ENCODE assay signal across 12 cellular contexts in genomic region chr20:50306478-50307423, GRCh38.
DNase-seq lines count a peak whose midpoint lies in the region; ATAC-seq and TF ChIP-seq lines count a peak whose summit lies in the region.
"Had no signal": no experiment of that assay in that cellular context is flagged by ENCODE, and none has a peak within 500 bp of the region (broad histone marks: within the 10 kb centered on the region; RNA-seq: fewer than 3 reads in every experiment).

No MANE protein-coding gene starts in this region.

- no peaks in the 10 kb centered on the region for H3K27me3 Mint-ChIP-seq in type B pancreatic cell

- ATAC-seq in HG03175 (IDR thresholded peaks at IDR 0.05; ENCODE audit: unreplicated experiment), result no peak

- peak overlapping the region; percentile 44 for H3K27ac Mint-ChIP-seq in type B pancreatic cell

- H3K4me3 ChIP-seq in adipocyte (ENCODE audit: low read length), result peak overlapping the region; percentile 2
- no peak overlapping the region for H3K4me3 ChIP-seq in esophagus (ENCODE audit: low read depth in 1 of 2, low read length in 2 of 2)
- H3K4me3 ChIP-seq in osteoblast (ENCODE audit: insufficient read depth, low read length), result no peak overlapping the region
- H3K4me3 ChIP-seq: lung had no signal

- H3K9me3 Mint-ChIP-seq in type B pancreatic cell, result no peaks in the 10 kb centered on the region

- H3K4me3 Mint-ChIP-seq in type B pancreatic cell, result no peak overlapping the region

- no peak for DNase-seq in adipocyte (ENCODE audit: low read depth)
- no peak for DNase-seq in osteoblast (ENCODE audit: insufficient read length, low spot score, missing footprints)
- no peak for DNase-seq in type B pancreatic cell (ENCODE audit: extremely low spot score, unreplicated experiment)
- DNase-seq in D341Med (ENCODE audit: low spot score), result no peak
- DNase-seq in cerebellar nuclear complex (lab: John Stamatoyannopoulos, UW), result no peak
- DNase-seq: activated CD4-positive, alpha-beta T cell treated with anti-CD3 and anti-CD28 coated beads, Interleukin-2, amount 50 U/mL, for 1 hour; dermis blood vessel endothelial cell; KG1; NCI-H1930 had no signal

- H3K4me2 ChIP-seq in osteoblast (ENCODE audit: insufficient read depth, low read length), result no peak overlapping the region

- TF ChIP-seq CTCF in osteoblast (IDR thresholded peaks at IDR 0.05; ENCODE audit: extremely low read depth, low read depth, low read length) (no peak), type B pancreatic cell (conservative IDR thresholded peaks at IDR 0.05) (no peak)

- no peaks in the 10 kb centered on the region for H3K27me3 ChIP-seq in adipocyte (replicated peaks; ENCODE audit: control insufficient read depth, insufficient read depth, low read length)
- no peaks in the 10 kb centered on the region for H3K27me3 ChIP-seq in esophagus (ENCODE audit: control insufficient read depth in 1 of 2, insufficient read depth in 2 of 2, low read length in 2 of 2)
- no peaks in the 10 kb centered on the region for H3K27me3 ChIP-seq in osteoblast (ENCODE audit: insufficient read depth, low read length)

- no peaks in the 10 kb centered on the region for H3K9me3 ChIP-seq in adipocyte (ENCODE audit: control insufficient read depth, low read length)
- no peaks in the 10 kb centered on the region for H3K9me3 ChIP-seq in esophagus (ENCODE audit: control insufficient read depth in 2 of 2, insufficient read depth in 1 of 2, low read depth in 1 of 2, low read length in 1 of 2)
- H3K9me3 ChIP-seq in osteoblast (ENCODE audit: low read depth, low read length), result no peaks in the 10 kb centered on the region

- H4K20me1 ChIP-seq in osteoblast (ENCODE audit: insufficient read depth, low read length), result no peaks in the 10 kb centered on the region

- no peaks in the 10 kb centered on the region for H3K79me2 ChIP-seq in osteoblast (ENCODE audit: insufficient read depth, low read length)

- peak overlapping the region; percentile 83 for H3K9ac ChIP-seq in adipocyte (ENCODE audit: low read length)

- no peaks in the 10 kb centered on the region for H3K36me3 Mint-ChIP-seq in type B pancreatic cell

- H3K27ac ChIP-seq in esophagus (ENCODE audit: low read depth in 2 of 2, low read length in 1 of 2) (peak overlapping the region; percentile 66), osteoblast (ENCODE audit: low read depth, low read length) (peak overlapping the region; percentile 100)

- no peaks in the 10 kb centered on the region for H3K36me3 ChIP-seq in adipocyte (ENCODE audit: control insufficient read depth, insufficient read depth, low read length, severe bottlenecking)
- no peaks in the 10 kb centered on the region for H3K36me3 ChIP-seq in esophagus (ENCODE audit: control insufficient read depth in 2 of 2, insufficient read depth in 2 of 2, low read length in 1 of 2)
- H3K36me3 ChIP-seq in osteoblast (ENCODE audit: insufficient read depth, low read length), result no peaks in the 10 kb centered on the region

- WGBS in esophagus, 2 donors, result 85% methylated on average over 13 of the region's 13 CpGs

- H3K4me1 Mint-ChIP-seq in type B pancreatic cell (ENCODE audit: unreplicated experiment), result peaks cover 36% of the 10 kb centered on the region

- peak overlapping the region; percentile 10 for H2AFZ ChIP-seq in osteoblast (ENCODE audit: low read length)

- H3K4me1 ChIP-seq in adipocyte (ENCODE audit: control insufficient read depth, insufficient read depth, low read length) (peaks cover 72% of the 10 kb centered on the region), esophagus (ENCODE audit: control insufficient read depth in 2 of 2, insufficient read depth in 2 of 2, low read length in 1 of 2) (peaks cover 0 to 15% of the 10 kb centered on the region in 2 donors), osteoblast (ENCODE audit: insufficient read depth, low read length) (peaks cover 65% of the 10 kb centered on the region)
